In genomic region chr6:128171182-128171581, GRCh38 we compare ENCODE assay signal across 24 cellular contexts.
"Had no signal": no experiment of that assay in that cellular context is flagged by ENCODE, and none has a peak within 500 bp of the region (broad histone marks: within the 10 kb centered on the region; RNA-seq: fewer than 3 reads in every experiment).

No MANE protein-coding gene starts in this region.

- H3K9me3 ChIP-seq: colonic mucosa, esophagus squamous epithelium, gastrocnemius medialis, heart right ventricle, left lung, lower lobe of right lung, mucosa of descending colon had no signal

- H3K4me1 Mint-ChIP-seq: endodermal cell had no signal

- H3K27me3 Mint-ChIP-seq: dendritic cell treated with granulocyte-macrophage colony-stimulating factor and Interleukin-4, amounts not matched to agents 40 ng/mL and 50 ng/mL, for 4 days; effector memory CD8-positive, alpha-beta T cell; naive B cell had no signal

- H3K36me3 Mint-ChIP-seq: mesothelial cell of epicardium had no signal

- H3K4me3 Mint-ChIP-seq: dendritic cell treated with granulocyte-macrophage colony-stimulating factor and Interleukin-4, amounts not matched to agents 40 ng/mL and 50 ng/mL, for 4 days; effector memory CD8-positive, alpha-beta T cell; endodermal cell; mesothelial cell of epicardium; naive B cell had no signal

- H3K27ac Mint-ChIP-seq: dendritic cell treated with granulocyte-macrophage colony-stimulating factor and Interleukin-4, amounts not matched to agents 40 ng/mL and 50 ng/mL, for 4 days; effector memory CD8-positive, alpha-beta T cell; endodermal cell; mesothelial cell of epicardium; naive B cell had no signal

- H3K27me3 ChIP-seq: colonic mucosa, esophagus squamous epithelium, gastrocnemius medialis, heart right ventricle, left lung had no signal

- ATAC-seq: effector memory CD8-positive, alpha-beta T cell; esophagus mucosa; gastrocnemius medialis; heart right ventricle; left cardiac atrium; left lung; left ventricle myocardium superior; lower lobe of right lung; mucosa of descending colon had no signal

- DNase-seq: colonic mucosa; cortex of kidney; effector CD8-positive, alpha-beta T cell; effector memory CD8-positive, alpha-beta T cell; endodermal cell; erythroblast; esophagus squamous epithelium; foreskin fibroblast; foreskin melanocyte; gastrocnemius medialis; glutamatergic neuron; head of caudate nucleus; heart right ventricle; hippocampal formation; left cardiac atrium; left lung; left ventricle myocardium superior; lower lobe of right lung; mesenchymal stem cell; mucosa of descending colon; naive B cell had no signal

- H3K4me1 ChIP-seq: colonic mucosa, left lung, lower lobe of right lung had no signal

- H3K9me3 Mint-ChIP-seq: dendritic cell treated with granulocyte-macrophage colony-stimulating factor and Interleukin-4, amounts not matched to agents 40 ng/mL and 50 ng/mL, for 4 days; effector memory CD8-positive, alpha-beta T cell; endodermal cell; mesothelial cell of epicardium had no signal

- H3K36me3 ChIP-seq: colonic mucosa, esophagus squamous epithelium, gastrocnemius medialis, heart right ventricle, left lung, lower lobe of right lung had no signal

- H3K4me3 ChIP-seq: colonic mucosa, esophagus squamous epithelium, gastrocnemius medialis, heart right ventricle, left lung, lower lobe of right lung, mucosa of descending colon had no signal
